In genomic region chr4:98828801-98829200, GRCh38 we compare ENCODE assay signal across 10 cellular contexts.
A peak's percentile ranks its signal among the peaks of the same experiment; 100 is the strongest.
DNase-seq lines count a peak whose midpoint lies in the region; ATAC-seq lines count a peak whose summit lies in the region.
"Had no signal": no experiment of that assay in that cellular context is flagged by ENCODE, and none has a peak within 500 bp of the region (broad histone marks: within the 10 kb centered on the region; RNA-seq: fewer than 3 reads in every experiment).

No MANE protein-coding gene starts in this region.

- POLR2A ChIA-PET in activated CD4-positive, alpha-beta memory T cell treated with anti-CD3 and anti-CD28 coated beads for 36 hours (lab: Charles Lee), result no interaction called here

- H3K27ac ChIP-seq in CD4-positive, CD25-positive, alpha-beta regulatory T cell (ENCODE audit: insufficient read depth, low read length, poor library complexity, severe bottlenecking), result no peak overlapping the region

- CTCF ChIA-PET in activated CD4-positive, alpha-beta memory T cell treated with anti-CD3 and anti-CD28 coated beads for 36 hours (lab: Charles Lee), result no interaction called here

- H3K9me3 Mint-ChIP-seq in CD4-positive, CD25-positive, alpha-beta regulatory T cell, result peaks cover 0 to under 1% (median 0%) of the 10 kb centered on the region in 7 donors
- no peaks in the 10 kb centered on the region for H3K9me3 Mint-ChIP-seq in activated CD4-positive, alpha-beta memory T cell treated with anti-CD3 and anti-CD28 coated beads for 36 hours

- no peak overlapping the region for H3K4me3 Mint-ChIP-seq in CD4-positive, CD25-positive, alpha-beta regulatory T cell
- H3K4me3 Mint-ChIP-seq in activated CD4-positive, alpha-beta memory T cell treated with anti-CD3 and anti-CD28 coated beads for 36 hours, result no peak overlapping the region

- no peak overlapping the region for H3K27ac Mint-ChIP-seq in CD4-positive, CD25-positive, alpha-beta regulatory T cell
- H3K27ac Mint-ChIP-seq in activated CD4-positive, alpha-beta memory T cell treated with anti-CD3 and anti-CD28 coated beads for 36 hours, result no peak overlapping the region

- no peaks in the 10 kb centered on the region for H3K36me3 Mint-ChIP-seq in CD4-positive, CD25-positive, alpha-beta regulatory T cell
- H3K36me3 Mint-ChIP-seq in activated CD4-positive, alpha-beta memory T cell treated with anti-CD3 and anti-CD28 coated beads for 36 hours, result no peaks in the 10 kb centered on the region

- intact Hi-C loops in activated CD4-positive, alpha-beta memory T cell treated with anti-CD3 and anti-CD28 coated beads for 36 hours (cut with micrococcal nuclease), result loop anchor here (2.0 kb wide), 2 partner anchors 362 to 678 kb away; no protein-coding TSS in a partner anchor

- in situ Hi-C loops in KBM-7 (cut with MboI; ENCODE audit: low pct_unique_long_range_greater_than_20kb, low sequenced_read_pairs), result no loop called here

- peaks cover 2% of the 10 kb centered on the region for H3K27me3 ChIP-seq in CD4-positive, CD25-positive, alpha-beta regulatory T cell (ENCODE audit: control insufficient read depth, insufficient read depth, low read length)

- H3K4me3 ChIP-seq in CD4-positive, CD25-positive, alpha-beta regulatory T cell (ENCODE audit: low read depth, low read length), result no peak overlapping the region

- H3K4me1 ChIP-seq in CD4-positive, CD25-positive, alpha-beta regulatory T cell (ENCODE audit: control insufficient read depth, insufficient read depth, low read length, poor library complexity, severe bottlenecking), result no peaks in the 10 kb centered on the region

- peak in 2 of 3 donors; percentile 18 to 39 for DNase-seq in CD4-positive, CD25-positive, alpha-beta regulatory T cell
- DNase-seq in KBM-7, result peak; percentile 23
- peak; percentile 42 for DNase-seq in activated CD4-positive, alpha-beta memory T cell treated with anti-CD3 and anti-CD28 coated beads for 36 hours
- DNase-seq in iPS-NIHi7 (ENCODE audit: extremely low spot score), result peak; percentile 44
- no peak for DNase-seq in NCI-H1105 (lab: John Stamatoyannopoulos, UW)
- DNase-seq in middle frontal gyrus (ENCODE audit: extremely low spot score, low spot score), result no peak
- DNase-seq in SHP77 (lab: John Stamatoyannopoulos, UW), result no peak
- DNase-seq: amniotic stem cell, NCI-H524 had no signal

- no peaks in the 10 kb centered on the region for H3K36me3 ChIP-seq in CD4-positive, CD25-positive, alpha-beta regulatory T cell (ENCODE audit: control insufficient read depth, insufficient read depth, low read length)

- no peaks in the 10 kb centered on the region for H3K27me3 Mint-ChIP-seq in CD4-positive, CD25-positive, alpha-beta regulatory T cell
- no peaks in the 10 kb centered on the region for H3K27me3 Mint-ChIP-seq in activated CD4-positive, alpha-beta memory T cell treated with anti-CD3 and anti-CD28 coated beads for 36 hours

- H3K4me1 Mint-ChIP-seq in CD4-positive, CD25-positive, alpha-beta regulatory T cell, result peaks cover 0 to 6% (median 2%) of the 10 kb centered on the region in 4 donors
- H3K4me1 Mint-ChIP-seq in activated CD4-positive, alpha-beta memory T cell treated with anti-CD3 and anti-CD28 coated beads for 36 hours (ENCODE audit: low read depth), result peaks cover 5% of the 10 kb centered on the region

- no peak for ATAC-seq in CD4-positive, CD25-positive, alpha-beta regulatory T cell (ENCODE audit: low read depth in 2 of 2)
- ATAC-seq in HG03432 (IDR thresholded peaks at IDR 0.05; ENCODE audit: unreplicated experiment), result no peak

- H3K9me3 ChIP-seq in CD4-positive, CD25-positive, alpha-beta regulatory T cell (ENCODE audit: control insufficient read depth in 2 of 2, low read length in 2 of 2), result no peaks in the 10 kb centered on the region

Comparison
In these comparisons a context has a peak if more than half of its experiments do, and no peak if none do; other contexts are left out.
1. DNase-seq: peak in CD4-positive, CD25-positive, alpha-beta regulatory T cell (2 of 3), KBM-7 (single experiment), activated CD4-positive, alpha-beta memory T cell treated with anti-CD3 and anti-CD28 coated beads for 36 hours (single experiment) and iPS-NIHi7 (single experiment); none in NCI-H1105 (single experiment), middle frontal gyrus (single experiment) and SHP77 (0 of 2).